In genomic region chr20:64077094-64077493, GRCh38 we compare ENCODE assay signal across 9 cellular contexts. TPM values are rescaled to one million over a fixed set of nuclear protein-coding genes. Genes with fewer than 3 reads are reported as not detected.
DNase-seq lines count a peak whose midpoint lies in the region; ATAC-seq and TF ChIP-seq lines count a peak whose summit lies in the region.
"Had no signal": no experiment of that assay in that cellular context is flagged by ENCODE, and none has a peak within 500 bp of the region (broad histone marks: within the 10 kb centered on the region; RNA-seq: fewer than 3 reads in every experiment).

No MANE protein-coding gene starts in this region.

- peak overlapping the region; percentile 99 for H3K27ac ChIP-seq in neutrophil

- peaks cover 8% of the 10 kb centered on the region for H3K27me3 Mint-ChIP-seq in activated naive CD8-positive, alpha-beta T cell treated with anti-CD3 and anti-CD28 coated beads for 36 hours

- peaks cover 5% of the 10 kb centered on the region for H3K36me3 Mint-ChIP-seq in activated naive CD8-positive, alpha-beta T cell treated with anti-CD3 and anti-CD28 coated beads for 36 hours

- H3K9me3 Mint-ChIP-seq in activated naive CD8-positive, alpha-beta T cell treated with anti-CD3 and anti-CD28 coated beads for 36 hours: no peaks in the 10 kb centered on the region

- peaks cover 5% of the 10 kb centered on the region for H3K9me3 ChIP-seq in neutrophil

- H3K27me3 ChIP-seq in neutrophil: no peaks in the 10 kb centered on the region

- peak overlapping the region; percentile 92 for H3K4me3 Mint-ChIP-seq in activated naive CD8-positive, alpha-beta T cell treated with anti-CD3 and anti-CD28 coated beads for 36 hours

- H3K4me1 Mint-ChIP-seq in activated naive CD8-positive, alpha-beta T cell treated with anti-CD3 and anti-CD28 coated beads for 36 hours: peaks cover 18% of the 10 kb centered on the region

- H3K4me1 ChIP-seq in neutrophil (ENCODE audit: control insufficient read depth in 1 of 2, insufficient read depth in 1 of 2, low read depth in 1 of 2, low read length in 1 of 2): peaks cover 66 to 71% of the 10 kb centered on the region in 2 experiments

- H3K4me3 ChIP-seq in GM12865 (ENCODE audit: low read depth, low read length): peak overlapping the region; percentile 60
- H3K4me3 ChIP-seq in neutrophil (ENCODE audit: low read depth in 1 of 2, low read length in 1 of 2): peak overlapping the region; percentile 99 to 100

- peaks cover 52% of the 10 kb centered on the region for H3K36me3 ChIP-seq in neutrophil

- H3K27ac Mint-ChIP-seq in activated naive CD8-positive, alpha-beta T cell treated with anti-CD3 and anti-CD28 coated beads for 36 hours: peak overlapping the region; percentile 83

- DNase-seq in GM12865 (ENCODE audit: low read depth) (peak; percentile 76), NAMALWA (ENCODE audit: low spot score) (peak; percentile 78), NCI-H146 treated with DMSO at 0.1 percent for 48 hours (lab: John Stamatoyannopoulos, UW; ENCODE audit: unreplicated experiment) (no peak), DMS114 treated with DMSO at 0.1 percent for 48 hours (lab: John Stamatoyannopoulos, UW; ENCODE audit: unreplicated experiment) (no peak)
- DNase-seq in activated naive CD8-positive, alpha-beta T cell treated with anti-CD3 and anti-CD28 coated beads for 36 hours: peak; percentile 62
- DNase-seq: SHP77 treated with DMSO at 0.1 percent for 48 hours had no signal

- ATAC-seq in HG02938 (IDR thresholded peaks at IDR 0.05; ENCODE audit: unreplicated experiment) (no peak), HG02885 (IDR thresholded peaks at IDR 0.05; ENCODE audit: poor library complexity, unreplicated experiment) (no peak)

- TF ChIP-seq CTCF in GM12865 (IDR thresholded peaks at IDR 0.05; ENCODE audit: insufficient read depth, low read depth, low read length, missing control alignments) (no peak), neutrophil (IDR thresholded peaks at IDR 0.05) (no peak)

RNA-seq across cellular contexts. Expression of gene RGS19, which starts 2.2 kb away (rescaled TPM):
- 10 to 100 TPM; 26.4 to 31.8 TPM for total RNA-seq in activated naive CD8-positive, alpha-beta T cell treated with anti-CD3 and anti-CD28 coated beads for 36 hours

RNA-seq across cellular contexts. Expression of gene OPRL1, which starts 2.8 kb away (rescaled TPM):
- under 1 TPM; 0.16 to 0.25 TPM for total RNA-seq in activated naive CD8-positive, alpha-beta T cell treated with anti-CD3 and anti-CD28 coated beads for 36 hours

RNA-seq across cellular contexts. Expression of gene LKAAEAR1, which starts 7.1 kb away (rescaled TPM):
- under 1 TPM; 0.47 to 0.50 TPM for total RNA-seq in activated naive CD8-positive, alpha-beta T cell treated with anti-CD3 and anti-CD28 coated beads for 36 hours

RNA-seq across cellular contexts. Expression of gene TCEA2, which starts 14.1 kb away (rescaled TPM):
- 10 to 100 TPM; 37.8 to 38.6 TPM for total RNA-seq in activated naive CD8-positive, alpha-beta T cell treated with anti-CD3 and anti-CD28 coated beads for 36 hours

RNA-seq across cellular contexts. Expression of gene SOX18, which starts 27.7 kb away (rescaled TPM):
- total RNA-seq in activated naive CD8-positive, alpha-beta T cell treated with anti-CD3 and anti-CD28 coated beads for 36 hours: not detected

Comparison
In these comparisons a context has a peak if more than half of its experiments do, and no peak if none do; other contexts are left out.
1. DNase-seq: peak in GM12865 (single experiment), NAMALWA (single experiment) and activated naive CD8-positive, alpha-beta T cell treated with anti-CD3 and anti-CD28 coated beads for 36 hours (single experiment); none in NCI-H146 treated with DMSO at 0.1 percent for 48 hours (single experiment) and DMS114 treated with DMSO at 0.1 percent for 48 hours (single experiment).